Comparison of ENCODE assay signal across 9 cellular contexts in genomic region chr5:150438873-150439546, GRCh38. TPM values are rescaled to one million over a fixed set of nuclear protein-coding genes. Genes with fewer than 3 reads are reported as not detected.
DNase-seq lines count a peak whose midpoint lies in the region; ATAC-seq, FAIRE-seq and TF ChIP-seq lines count a peak whose summit lies in the region.
"Had no signal": no experiment of that assay in that cellular context is flagged by ENCODE, and none has a peak within 500 bp of the region (broad histone marks: within the 10 kb centered on the region; RNA-seq: fewer than 3 reads in every experiment).

No MANE protein-coding gene starts in this region.

- peak; percentile 59 for DNase-seq in G401 (ENCODE audit: low spot score)
- peak; percentile 41 for DNase-seq in LHCN-M2 (ENCODE audit: low read depth)
- DNase-seq in bronchial epithelial cell (ENCODE audit: low read depth) = peak; percentile 23
- no peak for DNase-seq in NCI-H1417 treated with DMSO at 0.1 percent for 48 hours (lab: John Stamatoyannopoulos, UW)
- DNase-seq in naive thymus-derived CD4-positive, alpha-beta T cell = no peak
- DNase-seq in GM12892 (ENCODE audit: insufficient read length) = no peak
- no peak for DNase-seq in activated T-helper 2 cell treated with anti-CD3 and anti-CD28 coated beads, Interferon-gamma antibody, Interleukin-2, Interleukin-4, amounts not matched to agents 10 μg/mL and 5 μg/mL and 100 μg/mL, durations not matched to agents 14 hours and 24 hours and 36 hours (ENCODE audit: low spot score)

- no peak overlapping the region for H3K4me2 ChIP-seq in parathyroid adenoma (ENCODE audit: low read length)

- H3K27ac ChIP-seq in parathyroid adenoma = no peak overlapping the region
- no peak overlapping the region for H3K27ac ChIP-seq in naive thymus-derived CD4-positive, alpha-beta T cell (ENCODE audit: low read depth, low read length)

- CTCF ChIA-PET in naive thymus-derived CD4-positive, alpha-beta T cell (lab: Charles Lee) = interaction anchor here (0.6 to 0.8 kb wide), 3 partner anchors 28 to 371 kb away, joined by 3 to 4 read pairs (median 3); no protein-coding TSS in a partner anchor

- H3K79me2 ChIP-seq in parathyroid adenoma = no peaks in the 10 kb centered on the region

- H3K4me3 ChIP-seq in bronchial epithelial cell (ENCODE audit: low read depth, low read length) = no peak overlapping the region
- H3K4me3 ChIP-seq in parathyroid adenoma (ENCODE audit: low read depth, low read length) = no peak overlapping the region
- no peak overlapping the region for H3K4me3 ChIP-seq in naive thymus-derived CD4-positive, alpha-beta T cell (ENCODE audit: low read length)

- peaks cover 6% of the 10 kb centered on the region for H3K36me3 ChIP-seq in bronchial epithelial cell (ENCODE audit: control insufficient read depth, insufficient read depth, low read length)
- no peaks in the 10 kb centered on the region for H3K36me3 ChIP-seq in parathyroid adenoma (ENCODE audit: control insufficient read depth, insufficient read depth, low read length)
- H3K36me3 ChIP-seq in naive thymus-derived CD4-positive, alpha-beta T cell (ENCODE audit: control insufficient read depth in 2 of 3, insufficient read depth in 3 of 3, low read length in 3 of 3) = peaks cover 3 to 18% (median 6%) of the 10 kb centered on the region in 3 experiments

- no peak overlapping the region for H3K9ac ChIP-seq in parathyroid adenoma

- ATAC-seq in naive thymus-derived CD4-positive, alpha-beta T cell = no peak

- no peaks in the 10 kb centered on the region for H3K9me3 Mint-ChIP-seq in naive thymus-derived CD4-positive, alpha-beta T cell
- no peaks in the 10 kb centered on the region for H3K9me3 Mint-ChIP-seq in activated T-helper 2 cell treated with anti-CD3 and anti-CD28 coated beads, Interferon-gamma antibody, Interleukin-2, Interleukin-4, amounts not matched to agents 10 μg/mL and 5 μg/mL and 100 μg/mL, durations not matched to agents 14 hours and 24 hours and 36 hours
- H3K9me3 Mint-ChIP-seq: memory B cell had no signal

- H3K9me3 ChIP-seq in parathyroid adenoma (ENCODE audit: control insufficient read depth, low read length) = no peaks in the 10 kb centered on the region
- H3K9me3 ChIP-seq in naive thymus-derived CD4-positive, alpha-beta T cell (ENCODE audit: control insufficient read depth in 2 of 3, low read length in 3 of 3) = no peaks in the 10 kb centered on the region

- H3K36me3 Mint-ChIP-seq in naive thymus-derived CD4-positive, alpha-beta T cell = peaks cover 0 to 11% (median 9%) of the 10 kb centered on the region in 5 donors
- peaks cover 21% of the 10 kb centered on the region for H3K36me3 Mint-ChIP-seq in activated T-helper 2 cell treated with anti-CD3 and anti-CD28 coated beads, Interferon-gamma antibody, Interleukin-2, Interleukin-4, amounts not matched to agents 10 μg/mL and 5 μg/mL and 100 μg/mL, durations not matched to agents 14 hours and 24 hours and 36 hours (ENCODE audit: low read depth)

- H3K4me3 Mint-ChIP-seq in naive thymus-derived CD4-positive, alpha-beta T cell = no peak overlapping the region
- H3K4me3 Mint-ChIP-seq in activated T-helper 2 cell treated with anti-CD3 and anti-CD28 coated beads, Interferon-gamma antibody, Interleukin-2, Interleukin-4, amounts not matched to agents 10 μg/mL and 5 μg/mL and 100 μg/mL, durations not matched to agents 14 hours and 24 hours and 36 hours (ENCODE audit: low read depth) = no peak overlapping the region
- H3K4me3 Mint-ChIP-seq: memory B cell had no signal

- no peak overlapping the region for H2AFZ ChIP-seq in parathyroid adenoma

- no peak for TF ChIP-seq POLR2A in GM12892 (IDR thresholded peaks at IDR 0.05; ENCODE audit: low read depth, low read length)

- no peaks in the 10 kb centered on the region for H3K4me1 ChIP-seq in parathyroid adenoma
- peaks cover 0 to 7% of the 10 kb centered on the region in 2 donors for H3K4me1 ChIP-seq in naive thymus-derived CD4-positive, alpha-beta T cell (ENCODE audit: control insufficient read depth in 2 of 2, insufficient read depth in 2 of 2, low read length in 2 of 2)

- TF ChIP-seq CTCF in bronchial epithelial cell (IDR thresholded peaks at IDR 0.05; ENCODE audit: insufficient read depth, low read length, severe bottlenecking) = peak; percentile 47
- peak; percentile 61 for TF ChIP-seq CTCF in parathyroid adenoma (IDR thresholded peaks at IDR 0.05)

- intact Hi-C loops in naive thymus-derived CD4-positive, alpha-beta T cell (cut with micrococcal nuclease) = loop anchor here in 1 of 2 donors (10.0 kb wide), 1 partner anchor 164 kb away; no protein-coding TSS in a partner anchor
- intact Hi-C loops in activated T-helper 2 cell treated with anti-CD3 and anti-CD28 coated beads, Interferon-gamma antibody, Interleukin-2, Interleukin-4, amounts not matched to agents 10 μg/mL and 5 μg/mL and 100 μg/mL, durations not matched to agents 14 hours and 24 hours and 36 hours (cut with micrococcal nuclease) = loop anchor here (5.0 kb wide), 1 partner anchor 42 kb away; no protein-coding TSS in a partner anchor

- in situ Hi-C loops in G401 (cut with HindIII; ENCODE audit: low sequenced_read_pairs) = no loop called here

- no peaks in the 10 kb centered on the region for H3K27me3 Mint-ChIP-seq in naive thymus-derived CD4-positive, alpha-beta T cell
- H3K27me3 Mint-ChIP-seq in activated T-helper 2 cell treated with anti-CD3 and anti-CD28 coated beads, Interferon-gamma antibody, Interleukin-2, Interleukin-4, amounts not matched to agents 10 μg/mL and 5 μg/mL and 100 μg/mL, durations not matched to agents 14 hours and 24 hours and 36 hours (ENCODE audit: low read depth) = no peaks in the 10 kb centered on the region
- H3K27me3 Mint-ChIP-seq: memory B cell had no signal

- peak overlapping the region in 1 of 9 donors; percentile 21 for H3K27ac Mint-ChIP-seq in naive thymus-derived CD4-positive, alpha-beta T cell
- H3K27ac Mint-ChIP-seq in activated T-helper 2 cell treated with anti-CD3 and anti-CD28 coated beads, Interferon-gamma antibody, Interleukin-2, Interleukin-4, amounts not matched to agents 10 μg/mL and 5 μg/mL and 100 μg/mL, durations not matched to agents 14 hours and 24 hours and 36 hours = no peak overlapping the region
- H3K27ac Mint-ChIP-seq: memory B cell had no signal

- FAIRE-seq in bronchial epithelial cell (lab: Jason Lieb, UNC) = no peak
- no peak for FAIRE-seq in GM12892 (lab: Jason Lieb, UNC)

- H3K4me1 Mint-ChIP-seq in naive thymus-derived CD4-positive, alpha-beta T cell = peaks cover 6 to 11% (median 8%) of the 10 kb centered on the region in 7 donors
- peaks cover 11% of the 10 kb centered on the region for H3K4me1 Mint-ChIP-seq in activated T-helper 2 cell treated with anti-CD3 and anti-CD28 coated beads, Interferon-gamma antibody, Interleukin-2, Interleukin-4, amounts not matched to agents 10 μg/mL and 5 μg/mL and 100 μg/mL, durations not matched to agents 14 hours and 24 hours and 36 hours (ENCODE audit: low read depth)

- POLR2A ChIA-PET in naive thymus-derived CD4-positive, alpha-beta T cell (lab: Charles Lee) = interaction anchor here (0.8 kb wide), 1 partner anchor 216 kb away, joined by 3 read pairs; no protein-coding TSS in a partner anchor

- H3K27me3 ChIP-seq in bronchial epithelial cell (ENCODE audit: control insufficient read depth, insufficient read depth, low read length) (no peaks in the 10 kb centered on the region), parathyroid adenoma (ENCODE audit: control insufficient read depth, insufficient read depth, low read length) (no peaks in the 10 kb centered on the region)
- no peaks in the 10 kb centered on the region for H3K27me3 ChIP-seq in naive thymus-derived CD4-positive, alpha-beta T cell (ENCODE audit: control insufficient read depth in 2 of 2, insufficient read depth in 2 of 2, low read length in 2 of 2)

RNA-seq across cellular contexts. Expression of gene RPS14, which starts 10.5 kb away (rescaled TPM):
- 3,973 and 5,195 TPM in 2 replicates for total RNA-seq in G401 (2014; rRNA removed; shearing (Covaris generic))
- total RNA-seq in LHCN-M2 (2014; rRNA removed) (2,061 and 2,574 TPM in 2 replicates), bronchial epithelial cell (5,672 and 8,789 TPM in 2 replicates)
- 3,886 TPM for polyA plus RNA-seq in LHCN-M2 (2012)
- total RNA-seq in naive thymus-derived CD4-positive, alpha-beta T cell = 1,000 to 10,000 TPM; 2,331 to 7,378 (median 6,414) TPM
- over 10,000 TPM in 1 of 2 donors, 1,000 to 10,000 TPM in 1; 8,640 to 11,248 TPM for polyA plus RNA-seq in naive thymus-derived CD4-positive, alpha-beta T cell
- 4,425 TPM for polyA plus RNA-seq in GM12892 (2012; ENCODE audit: missing spikeins)
- 2,552 and 2,593 TPM in 2 replicates for total RNA-seq in activated T-helper 2 cell treated with anti-CD3 and anti-CD28 coated beads, Interferon-gamma antibody, Interleukin-2, Interleukin-4, amounts not matched to agents 10 μg/mL and 5 μg/mL and 100 μg/mL, durations not matched to agents 14 hours and 24 hours and 36 hours

RNA-seq across cellular contexts. Expression of gene CD74, which starts 26.3 kb away (rescaled TPM):
- 118 and 123 TPM in 2 replicates for total RNA-seq in G401 (2014; rRNA removed; shearing (Covaris generic))
- total RNA-seq in LHCN-M2 (2014; rRNA removed) (1.1 and 2.6 TPM in 2 replicates), bronchial epithelial cell (1.1 and 3.8 TPM in 2 replicates)
- polyA plus RNA-seq in LHCN-M2 (2012) = 0.22 TPM
- total RNA-seq in naive thymus-derived CD4-positive, alpha-beta T cell = 1,000 to 10,000 TPM in 1 of 5 experiments, 100 to 1,000 TPM in 4; 153 to 1,948 (median 540) TPM
- 100 to 1,000 TPM; 295 to 413 TPM for polyA plus RNA-seq in naive thymus-derived CD4-positive, alpha-beta T cell
- 2,617 TPM for polyA plus RNA-seq in GM12892 (2012; ENCODE audit: missing spikeins)
- 445 and 452 TPM in 2 replicates for total RNA-seq in activated T-helper 2 cell treated with anti-CD3 and anti-CD28 coated beads, Interferon-gamma antibody, Interleukin-2, Interleukin-4, amounts not matched to agents 10 μg/mL and 5 μg/mL and 100 μg/mL, durations not matched to agents 14 hours and 24 hours and 36 hours

Comparison
In these comparisons a context has a peak if more than half of its experiments do, and no peak if none do; other contexts are left out.
1. DNase-seq: peak in G401 (single experiment), LHCN-M2 (single experiment) and bronchial epithelial cell (single experiment); none in NCI-H1417 treated with DMSO at 0.1 percent for 48 hours (single experiment), naive thymus-derived CD4-positive, alpha-beta T cell (0 of 9), GM12892 (single experiment) and activated T-helper 2 cell treated with anti-CD3 and anti-CD28 coated beads, Interferon-gamma antibody, Interleukin-2, Interleukin-4, amounts not matched to agents 10 μg/mL and 5 μg/mL and 100 μg/mL, durations not matched to agents 14 hours and 24 hours and 36 hours (single experiment).
2. RNA of gene CD74, which starts 26.3 kb away (total RNA-seq): 153 to 1,948 TPM in naive thymus-derived CD4-positive, alpha-beta T cell, 445 to 452 TPM in activated T-helper 2 cell treated with anti-CD3 and anti-CD28 coated beads, Interferon-gamma antibody, Interleukin-2, Interleukin-4, amounts not matched to agents 10 μg/mL and 5 μg/mL and 100 μg/mL, durations not matched to agents 14 hours and 24 hours and 36 hours and 118 to 123 TPM in G401; 1.1 to 2.6 TPM in LHCN-M2 and 1.1 to 3.8 TPM in bronchial epithelial cell; every median in the first group is over 10 times any median in the second.